8 cellular contexts compared by ENCODE assay signal in the genomic region with DNA sequence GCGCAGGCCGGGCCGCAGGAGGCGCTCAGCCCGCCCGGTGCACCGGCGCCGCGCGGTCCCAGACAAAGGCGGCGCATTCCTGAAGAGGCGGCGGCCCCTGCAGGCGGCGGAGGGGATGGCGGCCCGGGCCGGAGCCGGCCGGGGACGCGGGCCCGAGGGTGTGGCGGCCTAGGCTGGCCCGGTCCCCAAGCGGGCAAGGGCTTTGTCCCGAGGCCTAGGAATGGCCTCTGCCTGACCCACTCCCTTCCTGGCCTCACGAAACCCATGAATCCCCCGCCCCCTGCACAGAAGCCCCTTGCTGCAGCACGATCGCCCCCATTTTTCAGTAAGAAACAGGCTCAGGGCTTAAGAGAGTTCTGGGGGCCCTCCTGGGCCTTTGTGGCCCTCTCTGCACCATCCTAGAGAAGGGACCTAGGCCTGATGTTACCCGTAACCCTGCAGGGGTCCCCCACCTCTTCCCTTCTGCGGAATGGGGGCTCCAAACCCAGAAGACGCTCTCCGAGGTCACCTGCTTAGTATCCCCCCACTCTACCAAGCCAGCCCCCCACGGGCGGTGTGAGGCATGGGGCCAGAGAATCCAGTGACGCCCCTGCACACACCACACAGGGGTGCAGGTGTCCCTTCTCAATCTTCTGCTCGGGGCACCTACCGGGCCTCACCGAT. TPM values are rescaled to one million over a fixed set of nuclear protein-coding genes. Genes with fewer than 3 reads are reported as not detected.
A peak's percentile ranks its signal among the peaks of the same experiment; 100 is the strongest.
DNase-seq lines count a peak whose midpoint lies in the region; TF ChIP-seq lines count a peak whose summit lies in the region.

No MANE protein-coding gene starts in this region.

- H3K4me3 ChIP-seq in AG10803 (ENCODE audit: low read length) (no peak overlapping the region), transverse colon (peak overlapping the region in 2 of 4 donors; percentile 32 to 57)

- TF ChIP-seq POLR2A in transverse colon (IDR thresholded peaks at IDR 0.05) = no peak

- H3K4me1 ChIP-seq in transverse colon = peaks cover 0 to 14% (median 12%) of the 10 kb centered on the region in 4 donors

- peaks cover 6% of the 10 kb centered on the region for H3K27me3 Mint-ChIP-seq in activated T-cell treated with anti-CD3 and anti-CD28 coated beads, Interleukin-2, amount 50 U/mL, for 24 hours
- peaks cover 11% of the 10 kb centered on the region for H3K27me3 Mint-ChIP-seq in nephron progenitor cell (ENCODE audit: low read depth, poor library complexity)

- no peaks in the 10 kb centered on the region for H3K9me3 Mint-ChIP-seq in activated T-cell treated with anti-CD3 and anti-CD28 coated beads, Interleukin-2, amount 50 U/mL, for 24 hours
- H3K9me3 Mint-ChIP-seq in nephron progenitor cell = no peaks in the 10 kb centered on the region

- no peaks in the 10 kb centered on the region for H3K9me3 ChIP-seq in transverse colon

- H3K27ac ChIP-seq in transverse colon = peak overlapping the region in 2 of 4 donors; percentile 10 to 46

- intact Hi-C loops in transverse colon (cut with DNase I; ENCODE audit: low total_unique reads) = loop anchor here (5.0 kb wide), 1 partner anchor 111 kb away; no protein-coding TSS in a partner anchor

- WGBS in transverse colon (ENCODE audit: low coverage in 1 of 2), 2 donors = 70% methylated on average over 12 of the region's 43 CpGs; no CpG with 5 or more reads in 1 of the 2 donors

- H3K4me3 Mint-ChIP-seq in activated T-cell treated with anti-CD3 and anti-CD28 coated beads, Interleukin-2, amount 50 U/mL, for 24 hours = peak overlapping the region; percentile 49
- peak overlapping the region; percentile 79 for H3K4me3 Mint-ChIP-seq in nephron progenitor cell

- no peak overlapping the region for H3K27ac Mint-ChIP-seq in activated T-cell treated with anti-CD3 and anti-CD28 coated beads, Interleukin-2, amount 50 U/mL, for 24 hours
- H3K27ac Mint-ChIP-seq in nephron progenitor cell = no peak overlapping the region

- in situ Hi-C loops in transverse colon (cut with MboI; ENCODE audit: low pct_ligation_motif_present in 1 of 4, low pct_unique_long_range_greater_than_20kb in 1 of 4, low sequenced_read_pairs in 3 of 4) = no loop called here

- no peak for TF ChIP-seq EP300 in transverse colon (IDR thresholded peaks at IDR 0.05; ENCODE audit: low read depth)

- TF ChIP-seq CTCF in AG10803 (conservative IDR thresholded peaks at IDR 0.05; ENCODE audit: low read length) (peak; percentile 35), nephron progenitor cell (IDR thresholded peaks at IDR 0.05) (peak; percentile 47), transverse colon (IDR thresholded peaks at IDR 0.05) (peak in 4 of 5 experiments; percentile 50 to 69 (median 56))

- H3K36me3 ChIP-seq in transverse colon = no peaks in the 10 kb centered on the region

- peaks cover 4% of the 10 kb centered on the region for H3K4me1 Mint-ChIP-seq in activated T-cell treated with anti-CD3 and anti-CD28 coated beads, Interleukin-2, amount 50 U/mL, for 24 hours (ENCODE audit: low read depth)
- peaks cover 19% of the 10 kb centered on the region for H3K4me1 Mint-ChIP-seq in nephron progenitor cell

- no peaks in the 10 kb centered on the region for H3K36me3 Mint-ChIP-seq in activated T-cell treated with anti-CD3 and anti-CD28 coated beads, Interleukin-2, amount 50 U/mL, for 24 hours (ENCODE audit: low read depth)
- H3K36me3 Mint-ChIP-seq in nephron progenitor cell (ENCODE audit: low read depth) = no peaks in the 10 kb centered on the region

- peaks cover 9% of the 10 kb centered on the region for H3K27me3 ChIP-seq in transverse colon

- DNase-seq in AG10803 (ENCODE audit: low read depth) = peak; percentile 30
- peak; percentile 71 for DNase-seq in GM19238 (ENCODE audit: insufficient read length, low spot score)
- DNase-seq in NOMO-1 (lab: John Stamatoyannopoulos, UW; ENCODE audit: unreplicated experiment in 2 of 2) = peak; percentile 21 to 56
- DNase-seq in activated T-cell treated with anti-CD3 and anti-CD28 coated beads, Interleukin-2, amount 50 U/mL, for 24 hours = peak; percentile 75
- DNase-seq in fibroblast of gingiva (ENCODE audit: low read depth) = peak; percentile 13
- DNase-seq in nephron progenitor cell = peak; percentile 83
- peak; percentile 68 for DNase-seq in transverse colon
- DNase-seq in NCI-H526 treated with DMSO at 0.1 percent for 48 hours (lab: John Stamatoyannopoulos, UW) = no peak

RNA-seq across cellular contexts. Expression of gene RTN4R, which starts 0.4 kb away (rescaled TPM):
- 10 to 100 TPM in 1 of 4 donors, 1 to 10 TPM in 1, under 1 TPM in 1, not detected in 1; 0.64 to 22.8 (median 3.0) TPM for total RNA-seq in transverse colon

RNA-seq across cellular contexts. Expression of gene DGCR6L, which starts 51.4 kb away (rescaled TPM):
- 10 to 100 TPM; 27.7 to 52.3 (median 36.9) TPM for total RNA-seq in transverse colon
